28 cellular contexts compared by ENCODE assay signal in genomic region chr5:141306630-141307029, GRCh38. TPM values are rescaled to one million over a fixed set of nuclear protein-coding genes. Genes with fewer than 3 reads are reported as not detected.
A peak's percentile ranks its signal among the peaks of the same experiment; 100 is the strongest.
DNase-seq lines count a peak whose midpoint lies in the region; ATAC-seq, FAIRE-seq and TF ChIP-seq lines count a peak whose summit lies in the region.
"Had no signal": no experiment of that assay in that cellular context is flagged by ENCODE, and none has a peak within 500 bp of the region (broad histone marks: within the 10 kb centered on the region; RNA-seq: fewer than 3 reads in every experiment).

No MANE protein-coding gene starts in this region.

- FAIRE-seq in K562 (lab: Jason Lieb, UNC), result no peak
- FAIRE-seq: A549, GM12878, GM12892, GM18507 had no signal

- no peaks in the 10 kb centered on the region for H3F3A ChIP-seq in SK-N-SH (replicated peaks; ENCODE audit: insufficient read depth)

- no peaks in the 10 kb centered on the region for H3K9me1 ChIP-seq in K562 (ENCODE audit: control insufficient read depth, insufficient read depth, low read length)

- DNase-seq in SK-N-SH (no peak), K562 (ENCODE audit: extremely low read depth in 1 of 4, low spot score in 3 of 4) (no peak)
- DNase-seq: AML-193; C1 segment of cervical spinal cord; CD4-positive, alpha-beta memory T cell; CD4-positive, CD25-positive, alpha-beta regulatory T cell; CD8-positive, alpha-beta memory T cell; COR-L47; DMS 273 treated with DMSO at 0.1 percent for 48 hours; DMS153; DMS53; DMS79; DND-41; EL; GDM1 had no signal

- H3K4me2 ChIP-seq in SK-N-SH (no peak overlapping the region), BLaER1 (no peak overlapping the region), K562 (ENCODE audit: insufficient read depth, low read length) (no peak overlapping the region)
- H3K4me2 ChIP-seq: A549 had no signal

- WGBS in SK-N-SH (ENCODE audit: low lambda C conversion rate), result 92% methylated on average over 1 of the region's 1 CpG
- 21% methylated on average over 1 of the region's 1 CpG for WGBS in K562 (ENCODE audit: insufficient coverage, low coverage, missing lambda C conversion rate)

- TF ChIP-seq CTCF in SK-N-SH (IDR thresholded peaks at IDR 0.05) (no peak), K562 (IDR thresholded peaks at IDR 0.05 in 2 of 3, conservative IDR thresholded peaks at IDR 0.05 in 1 of 3; ENCODE audit: insufficient read depth in 2 of 3, low read depth in 1 of 3, low read length in 3 of 3) (no peak)

- no peaks in the 10 kb centered on the region for H3K9me2 ChIP-seq in SK-N-SH

- ATAC-seq in SK-N-SH treated with all-trans-retinoic acid at 6 μM for 48 hours, result no peak
- ATAC-seq in K562, result no peak
- ATAC-seq in HG02571 (IDR thresholded peaks at IDR 0.05; ENCODE audit: unreplicated experiment), result no peak
- ATAC-seq in GM21360 (IDR thresholded peaks at IDR 0.05; ENCODE audit: unreplicated experiment), result no peak
- ATAC-seq: A549, GM12878 had no signal

- no peaks in the 10 kb centered on the region for H4K20me1 ChIP-seq in SK-N-SH (ENCODE audit: insufficient read depth)
- no peaks in the 10 kb centered on the region for H4K20me1 ChIP-seq in BLaER1
- H4K20me1 ChIP-seq in K562 (replicated peaks; ENCODE audit: control insufficient read depth, insufficient read depth, low read length), result no peaks in the 10 kb centered on the region

- no peak for TF ChIP-seq RAD21 in SK-N-SH (IDR thresholded peaks at IDR 0.05; ENCODE audit: low read length)
- no peak for TF ChIP-seq RAD21 in K562 (CRISPR knock-in tag; conservative IDR thresholded peaks at IDR 0.05 in 1 of 2, IDR thresholded peaks at IDR 0.05 in 1 of 2)

- TF ChIP-seq EP300 in SK-N-SH (IDR thresholded peaks at IDR 0.05; ENCODE audit: borderline replicate concordance in 1 of 2, low read depth in 1 of 2, low read length in 1 of 2), result no peak
- no peak for TF ChIP-seq EP300 in K562 (IDR thresholded peaks at IDR 0.05; ENCODE audit: low read length)

- H3K27ac ChIP-seq in SK-N-SH (ENCODE audit: low read depth in 2 of 2, low read length in 1 of 2) (no peak overlapping the region), BLaER1 (no peak overlapping the region), K562 (ENCODE audit: extremely low read depth, low read depth, low read length) (no peak overlapping the region)
- H3K27ac ChIP-seq: 22Rv1, A549 had no signal

- no peaks in the 10 kb centered on the region for H3K36me3 ChIP-seq in SK-N-SH (replicated peaks in 1 of 2; ENCODE audit: control insufficient read depth in 1 of 2, insufficient read depth in 2 of 2, low read length in 1 of 2)
- peaks cover 65% of the 10 kb centered on the region for H3K36me3 ChIP-seq in BLaER1
- H3K36me3 ChIP-seq in K562 (ENCODE audit: control insufficient read depth, insufficient read depth, low read length), result no peaks in the 10 kb centered on the region

- H3K27me3 ChIP-seq in SK-N-SH (ENCODE audit: insufficient read depth) (no peaks in the 10 kb centered on the region), BLaER1 (no peaks in the 10 kb centered on the region), K562 (ENCODE audit: control insufficient read depth in 2 of 2, insufficient read depth in 2 of 2, low read length in 2 of 2) (no peaks in the 10 kb centered on the region)

- CTCF ChIA-PET in SK-N-SH (lab: Yijun Ruan, JAX), result interaction anchor here (0.6 kb wide), 1 partner anchor 11 kb away, joined by 3 read pairs; no protein-coding TSS in a partner anchor
- CTCF ChIA-PET in K562 (lab: Yijun Ruan, JAX; ENCODE audit: low intra/inter-chr PET ratio), result no interaction called here

- no TSS peak for BruUV-seq in K562 (replicated peaks; lab: Mats Ljungman, UMichigan)

- in situ Hi-C loops in K562 (cut with MboI), result no loop called here

- H3K9me3 ChIP-seq in SK-N-SH, result 0 out of 2 replicates have a peak, but pooled peaks cover 8% of the 10 kb centered on the region
- H3K9me3 ChIP-seq in BLaER1, result peaks cover 92% of the 10 kb centered on the region
- H3K9me3 ChIP-seq in K562 (replicated peaks; ENCODE audit: control insufficient read depth, insufficient read depth, low read depth, low read length), result peaks cover 2% of the 10 kb centered on the region; the same call in 1 of the 2 replicates

- H2AFZ ChIP-seq in SK-N-SH (ENCODE audit: low read depth) (no peak overlapping the region), K562 (ENCODE audit: low read depth, low read length) (no peak overlapping the region)

- H3K4me1 ChIP-seq in SK-N-SH (ENCODE audit: control insufficient read depth in 1 of 2, insufficient read depth in 2 of 2, low read depth in 1 of 2, low read length in 1 of 2) (no peaks in the 10 kb centered on the region), BLaER1 (no peaks in the 10 kb centered on the region), K562 (replicated peaks in 1 of 2; ENCODE audit: control insufficient read depth in 2 of 2, insufficient read depth in 2 of 2, low read length in 2 of 2) (no peaks in the 10 kb centered on the region; a peak in 1 of 5 replicates)
- H3K4me1 ChIP-seq: A549 had no signal

- intact Hi-C loops in K562 (cut with micrococcal nuclease), result no loop called here

- H3K4me3 ChIP-seq in SK-N-SH (ENCODE audit: low read depth in 2 of 2, low read length in 1 of 2), result no peak overlapping the region
- 0 out of 2 replicates have a peak overlapping the region, but pooled peaks have one; percentile 22 for H3K4me3 ChIP-seq in BLaER1
- H3K4me3 ChIP-seq in K562, result no peak overlapping the region
- H3K4me3 ChIP-seq: A549, GM12878 had no signal

- POLR2A ChIA-PET in SK-N-SH (lab: Yijun Ruan, JAX), result no interaction called here
- POLR2A ChIA-PET in K562 (lab: Yijun Ruan, JAX), result no interaction called here

- H3K79me2 ChIP-seq in SK-N-SH (ENCODE audit: insufficient read depth) (peaks cover 45% of the 10 kb centered on the region; the same call in 1 of the 2 replicates), K562 (ENCODE audit: control insufficient read depth, insufficient read depth, low read length) (no peaks in the 10 kb centered on the region)

- H3K9ac ChIP-seq in SK-N-SH (no peak overlapping the region), BLaER1 (no peak overlapping the region), K562 (ENCODE audit: insufficient read depth in 1 of 2, low read depth in 2 of 2, low read length in 2 of 2) (no peak overlapping the region)

- TF ChIP-seq POLR2A in K562 (conservative IDR thresholded peaks at IDR 0.05), result no peak

RNA-seq across cellular contexts. Expression of gene SLC25A2, which starts 2.8 kb away (rescaled TPM):
- not detected in 2 replicates for polyA plus RNA-seq in SK-N-SH (2012; rRNA removed)
- not detected in 2 replicates for polyA plus RNA-seq in SK-N-SH (2012; cell fraction: cytosol; rRNA removed)
- 0.18 and 0.39 TPM in 2 replicates for polyA plus RNA-seq in SK-N-SH (2012; cell fraction: nucleus; rRNA removed)
- 0.90 and 1.2 TPM in 2 replicates for total RNA-seq in K562 (2011; cell fraction: chromatin; rRNA removed; ENCODE audit: low replicate concordance)
- 0.67 TPM in 1 of 2 replicates, not detected in the other for total RNA-seq in K562 (2011; cell fraction: nucleolus; rRNA removed)
- total RNA-seq in K562 (2011; cell fraction: nucleoplasm; rRNA removed), result 0.51 TPM in 1 of 2 replicates, not detected in the other
- total RNA-seq in K562 (2014; rRNA removed), result 0.09 TPM in 1 of 2 replicates, not detected in the other
- total RNA-seq in K562 (2014; rRNA removed; fragmentation: Illumina TruSeq; extraction: Trizol), result 0.11 TPM in 1 of 2 replicates, not detected in the other
- total RNA-seq in K562 (2015; rRNA removed; fragmentation: Illumina TruSeq; extraction: Trizol), result 0.11 and 0.15 TPM in 2 replicates
- 0.34 TPM in 1 of 2 replicates, not detected in the other for total RNA-seq in K562 (2021)
- polyA plus RNA-seq in K562 (2011; rRNA removed), result not detected in 2 replicates
- polyA plus RNA-seq in K562 (2011; cell fraction: cytosol; rRNA removed), result not detected in 2 replicates
- 0.23 TPM in 1 of 2 replicates, not detected in the other for polyA plus RNA-seq in K562 (2011; cell fraction: nucleus; rRNA removed)
- polyA plus RNA-seq in K562 (2012), result 0.07 TPM in 1 of 2 replicates, not detected in the other
- not detected in 2 replicates for polyA plus RNA-seq in K562 (2014; fragmentation: Illumina TruSeq; extraction: Trizol)
- polyA plus RNA-seq in K562 (2014; fragmentation: Nextera tagmentation; extraction: Ambion mirVana), result not detected
- not detected in 2 replicates for polyA plus RNA-seq in K562 (2014; rRNA removed)
- 0.12 and 0.14 TPM in 2 replicates for polyA minus RNA-seq in K562 (2011; rRNA and poly(A)+ RNA removed)
- not detected in 2 replicates for polyA minus RNA-seq in K562 (2011; cell fraction: cytosol; rRNA and poly(A)+ RNA removed)
- 0.27 TPM in 1 of 2 replicates, not detected in the other for polyA minus RNA-seq in K562 (2011; cell fraction: nucleus; rRNA and poly(A)+ RNA removed)
- total RNA-seq: A172, G401 had no signal
- polyA plus RNA-seq: BJ; CD14-positive monocyte; CD4-positive, alpha-beta memory T cell; CD8-positive, alpha-beta memory T cell had no signal

RNA-seq across cellular contexts. Expression of gene TAF7, which starts 14.0 kb away (rescaled TPM):
- 30.6 and 38.7 TPM in 2 replicates for polyA plus RNA-seq in SK-N-SH (2012; rRNA removed)
- polyA plus RNA-seq in SK-N-SH (2012; cell fraction: cytosol; rRNA removed), result 52.1 and 69.0 TPM in 2 replicates
- polyA plus RNA-seq in SK-N-SH (2012; cell fraction: nucleus; rRNA removed), result 18.8 and 28.6 TPM in 2 replicates
- 25.2 and 60.1 TPM in 2 replicates for total RNA-seq in K562 (2011; cell fraction: chromatin; rRNA removed; ENCODE audit: low replicate concordance)
- 27.7 and 29.0 TPM in 2 replicates for total RNA-seq in K562 (2011; cell fraction: nucleolus; rRNA removed)
- total RNA-seq in K562 (2011; cell fraction: nucleoplasm; rRNA removed), result 36.0 and 41.8 TPM in 2 replicates
- total RNA-seq in K562 (2014; rRNA removed), result 70.6 and 72.2 TPM in 2 replicates
- total RNA-seq in K562 (2014; rRNA removed; fragmentation: Illumina TruSeq; extraction: Trizol), result 92.0 and 105 TPM in 2 replicates
- 63.1 and 66.0 TPM in 2 replicates for total RNA-seq in K562 (2015; rRNA removed; fragmentation: Illumina TruSeq; extraction: Trizol)
- total RNA-seq in K562 (2021), result 71.2 and 73.3 TPM in 2 replicates
- 60.5 and 116 TPM in 2 replicates for polyA plus RNA-seq in K562 (2011; rRNA removed)
- polyA plus RNA-seq in K562 (2011; cell fraction: cytosol; rRNA removed), result 23.0 and 26.7 TPM in 2 replicates
- 36.5 and 40.7 TPM in 2 replicates for polyA plus RNA-seq in K562 (2011; cell fraction: nucleus; rRNA removed)
- 70.1 and 96.3 TPM in 2 replicates for polyA plus RNA-seq in K562 (2012)
- polyA plus RNA-seq in K562 (2014; fragmentation: Illumina TruSeq; extraction: Trizol), result 88.5 and 93.5 TPM in 2 replicates
- polyA plus RNA-seq in K562 (2014; fragmentation: Nextera tagmentation; extraction: Ambion mirVana), result 10 to 100 TPM; 51.6 to 68.8 TPM
- polyA plus RNA-seq in K562 (2014; rRNA removed), result 105 and 109 TPM in 2 replicates
- 52.0 and 74.5 TPM in 2 replicates for polyA minus RNA-seq in K562 (2011; rRNA and poly(A)+ RNA removed)
- polyA minus RNA-seq in K562 (2011; cell fraction: cytosol; rRNA and poly(A)+ RNA removed), result 16.0 and 23.4 TPM in 2 replicates
- polyA minus RNA-seq in K562 (2011; cell fraction: nucleus; rRNA and poly(A)+ RNA removed), result 18.3 and 26.0 TPM in 2 replicates

RNA-seq across cellular contexts. Expression of gene PCDHGA1, which starts 23.7 kb away (rescaled TPM):
- polyA plus RNA-seq in SK-N-SH (2012; rRNA removed), result 1.2 and 1.6 TPM in 2 replicates
- polyA plus RNA-seq in SK-N-SH (2012; cell fraction: cytosol; rRNA removed), result 0.88 and 1.1 TPM in 2 replicates
- 2.2 and 2.5 TPM in 2 replicates for polyA plus RNA-seq in SK-N-SH (2012; cell fraction: nucleus; rRNA removed)
- 0.23 and 0.40 TPM in 2 replicates for total RNA-seq in K562 (2011; cell fraction: chromatin; rRNA removed; ENCODE audit: low replicate concordance)
- total RNA-seq in K562 (2011; cell fraction: nucleolus; rRNA removed), result 0.39 and 0.50 TPM in 2 replicates
- total RNA-seq in K562 (2011; cell fraction: nucleoplasm; rRNA removed), result 0.22 and 0.38 TPM in 2 replicates
- 0.12 and 0.14 TPM in 2 replicates for total RNA-seq in K562 (2014; rRNA removed)
- total RNA-seq in K562 (2014; rRNA removed; fragmentation: Illumina TruSeq; extraction: Trizol), result 0.13 and 0.18 TPM in 2 replicates
- 0.15 and 0.18 TPM in 2 replicates for total RNA-seq in K562 (2015; rRNA removed; fragmentation: Illumina TruSeq; extraction: Trizol)
- total RNA-seq in K562 (2021), result 0.16 and 0.20 TPM in 2 replicates
- polyA plus RNA-seq in K562 (2011; rRNA removed), result 0.08 and 0.26 TPM in 2 replicates
- polyA plus RNA-seq in K562 (2011; cell fraction: cytosol; rRNA removed), result 0.04 and 0.33 TPM in 2 replicates
- 0.10 and 0.41 TPM in 2 replicates for polyA plus RNA-seq in K562 (2011; cell fraction: nucleus; rRNA removed)
- polyA plus RNA-seq in K562 (2012), result 0.16 and 0.40 TPM in 2 replicates
- 0.12 and 0.21 TPM in 2 replicates for polyA plus RNA-seq in K562 (2014; fragmentation: Illumina TruSeq; extraction: Trizol)
- polyA plus RNA-seq in K562 (2014; fragmentation: Nextera tagmentation; extraction: Ambion mirVana), result not detected
- polyA plus RNA-seq in K562 (2014; rRNA removed), result 0.05 and 0.24 TPM in 2 replicates
- polyA minus RNA-seq in K562 (2011; rRNA and poly(A)+ RNA removed), result 0.18 and 0.53 TPM in 2 replicates
- polyA minus RNA-seq in K562 (2011; cell fraction: cytosol; rRNA and poly(A)+ RNA removed), result 0.19 TPM in 1 of 2 replicates, not detected in the other
- 0.22 and 0.54 TPM in 2 replicates for polyA minus RNA-seq in K562 (2011; cell fraction: nucleus; rRNA and poly(A)+ RNA removed)
- total RNA-seq: G401 had no signal
- polyA plus RNA-seq: CD14-positive monocyte; CD4-positive, alpha-beta memory T cell; CD8-positive, alpha-beta memory T cell had no signal

RNA-seq across cellular contexts. Expression of gene PCDHGA2, which starts 31.9 kb away (rescaled TPM):
- polyA plus RNA-seq in SK-N-SH (2012; rRNA removed), result 1.4 and 1.5 TPM in 2 replicates
- 0.76 and 0.96 TPM in 2 replicates for polyA plus RNA-seq in SK-N-SH (2012; cell fraction: cytosol; rRNA removed)
- polyA plus RNA-seq in SK-N-SH (2012; cell fraction: nucleus; rRNA removed), result 2.7 and 2.9 TPM in 2 replicates
- 0.21 and 0.39 TPM in 2 replicates for total RNA-seq in K562 (2011; cell fraction: chromatin; rRNA removed; ENCODE audit: low replicate concordance)
- 0.13 and 0.33 TPM in 2 replicates for total RNA-seq in K562 (2011; cell fraction: nucleolus; rRNA removed)
- 0.23 and 0.29 TPM in 2 replicates for total RNA-seq in K562 (2011; cell fraction: nucleoplasm; rRNA removed)
- total RNA-seq in K562 (2014; rRNA removed), result 0.08 and 0.23 TPM in 2 replicates
- 0.03 and 0.07 TPM in 2 replicates for total RNA-seq in K562 (2014; rRNA removed; fragmentation: Illumina TruSeq; extraction: Trizol)
- 0.07 and 0.08 TPM in 2 replicates for total RNA-seq in K562 (2015; rRNA removed; fragmentation: Illumina TruSeq; extraction: Trizol)
- total RNA-seq in K562 (2021), result 0.18 and 0.27 TPM in 2 replicates
- polyA plus RNA-seq in K562 (2011; rRNA removed), result 0.03 and 0.10 TPM in 2 replicates
- 0.03 and 0.16 TPM in 2 replicates for polyA plus RNA-seq in K562 (2011; cell fraction: cytosol; rRNA removed)
- polyA plus RNA-seq in K562 (2011; cell fraction: nucleus; rRNA removed), result 0.04 and 0.33 TPM in 2 replicates
- 0.16 and 0.42 TPM in 2 replicates for polyA plus RNA-seq in K562 (2012)
- 0.12 and 0.15 TPM in 2 replicates for polyA plus RNA-seq in K562 (2014; fragmentation: Illumina TruSeq; extraction: Trizol)
- not detected for polyA plus RNA-seq in K562 (2014; fragmentation: Nextera tagmentation; extraction: Ambion mirVana)
- 0.18 and 0.27 TPM in 2 replicates for polyA plus RNA-seq in K562 (2014; rRNA removed)
- 0.18 TPM in 1 of 2 replicates, not detected in the other for polyA minus RNA-seq in K562 (2011; rRNA and poly(A)+ RNA removed)
- not detected in 2 replicates for polyA minus RNA-seq in K562 (2011; cell fraction: cytosol; rRNA and poly(A)+ RNA removed)
- 0.27 TPM in 1 of 2 replicates, not detected in the other for polyA minus RNA-seq in K562 (2011; cell fraction: nucleus; rRNA and poly(A)+ RNA removed)
- total RNA-seq: CD4-positive, CD25-positive, alpha-beta regulatory T cell; G401 had no signal
- polyA plus RNA-seq: CD14-positive monocyte; CD4-positive, alpha-beta memory T cell; CD4-positive, CD25-positive, alpha-beta regulatory T cell; CD8-positive, alpha-beta memory T cell had no signal

RNA-seq across cellular contexts. Expression of gene PCDHGA3, which starts 37.0 kb away (rescaled TPM):
- polyA plus RNA-seq in SK-N-SH (2012; rRNA removed) (0.33 and 0.45 TPM in 2 replicates), K562 (2011; rRNA removed) (0.15 TPM in 1 of 2 replicates, not detected in the other), K562 (2014; fragmentation: Illumina TruSeq; extraction: Trizol) (0.12 and 0.13 TPM in 2 replicates), K562 (2014; fragmentation: Nextera tagmentation; extraction: Ambion mirVana) (not detected), K562 (2014; rRNA removed) (0.28 TPM in 1 of 2 replicates, not detected in the other)
- 0.23 and 0.29 TPM in 2 replicates for polyA plus RNA-seq in SK-N-SH (2012; cell fraction: cytosol; rRNA removed)
- 1.1 and 1.5 TPM in 2 replicates for polyA plus RNA-seq in SK-N-SH (2012; cell fraction: nucleus; rRNA removed)
- 0.67 and 1.2 TPM in 2 replicates for total RNA-seq in K562 (2011; cell fraction: chromatin; rRNA removed; ENCODE audit: low replicate concordance)
- total RNA-seq in K562 (2011; cell fraction: nucleolus; rRNA removed), result 0.79 and 0.83 TPM in 2 replicates
- 0.69 and 0.81 TPM in 2 replicates for total RNA-seq in K562 (2011; cell fraction: nucleoplasm; rRNA removed)
- total RNA-seq in K562 (2014; rRNA removed) (0.23 and 0.33 TPM in 2 replicates), K562 (2014; rRNA removed; fragmentation: Illumina TruSeq; extraction: Trizol) (0.13 and 0.18 TPM in 2 replicates), K562 (2015; rRNA removed; fragmentation: Illumina TruSeq; extraction: Trizol) (0.11 and 0.14 TPM in 2 replicates), K562 (2021) (0.24 and 0.38 TPM in 2 replicates)
- polyA plus RNA-seq in K562 (2011; cell fraction: cytosol; rRNA removed), result 0.12 TPM in 1 of 2 replicates, not detected in the other
- 0.04 and 0.71 TPM in 2 replicates for polyA plus RNA-seq in K562 (2011; cell fraction: nucleus; rRNA removed)
- polyA plus RNA-seq in K562 (2012), result 0.16 and 0.53 TPM in 2 replicates
- polyA minus RNA-seq in K562 (2011; rRNA and poly(A)+ RNA removed), result 0.09 and 0.14 TPM in 2 replicates
- not detected in 2 replicates for polyA minus RNA-seq in K562 (2011; cell fraction: cytosol; rRNA and poly(A)+ RNA removed)
- polyA minus RNA-seq in K562 (2011; cell fraction: nucleus; rRNA and poly(A)+ RNA removed), result 0.67 TPM in 1 of 2 replicates, not detected in the other
- total RNA-seq: A172; CD4-positive, CD25-positive, alpha-beta regulatory T cell; CD8-positive, alpha-beta memory T cell; G401 had no signal
- polyA plus RNA-seq: A549; CD14-positive monocyte; CD4-positive, CD25-positive, alpha-beta regulatory T cell; CD8-positive, alpha-beta memory T cell had no signal
